In the genomic region with DNA sequence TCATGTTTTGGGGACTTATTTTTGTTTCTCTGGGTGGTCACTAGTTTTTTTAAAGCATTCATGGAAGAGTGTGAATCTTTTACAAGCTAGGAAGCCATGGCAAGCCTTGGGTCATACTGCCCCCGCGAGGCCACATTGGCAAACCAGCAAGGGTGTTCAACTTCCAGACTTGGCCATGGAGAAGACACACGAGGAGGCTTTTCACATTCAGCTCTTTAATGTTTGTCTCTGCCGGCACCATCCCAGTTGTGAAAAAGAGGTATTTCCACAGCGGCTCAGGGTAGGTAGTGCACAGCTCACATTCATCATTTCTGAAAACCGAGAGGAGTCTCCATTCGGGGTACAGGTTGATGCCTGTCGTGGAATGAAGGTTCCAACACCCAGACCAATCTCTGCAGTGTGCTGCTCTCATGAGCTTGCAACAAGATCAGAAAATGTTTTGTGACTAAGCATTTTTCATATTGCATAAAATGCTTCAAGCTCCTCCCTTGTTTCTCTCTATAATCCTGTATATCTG, we compare ENCODE assay signal across 8 cellular contexts. TPM values are rescaled to one million over a fixed set of nuclear protein-coding genes. Genes with fewer than 3 reads are reported as not detected.
A peak's percentile ranks its signal among the peaks of the same experiment; 100 is the strongest.
DNase-seq lines count a peak whose midpoint lies in the region; ATAC-seq and TF ChIP-seq lines count a peak whose summit lies in the region.

No MANE protein-coding gene starts in this region.

- H3K36me3 ChIP-seq in Caco-2 (ENCODE audit: control insufficient read depth, insufficient read depth, low read length) (no peaks in the 10 kb centered on the region), Karpas-422 (ENCODE audit: insufficient read depth, low read length) (no peaks in the 10 kb centered on the region)

- H3K4me3 Mint-ChIP-seq in Caco-2 (ENCODE audit: unreplicated experiment) (no peak overlapping the region), WTC11 (no peak overlapping the region)

- H3K27me3 ChIP-seq in Caco-2 (replicated peaks; ENCODE audit: control insufficient read depth, insufficient read depth, low read length) (no peaks in the 10 kb centered on the region), Karpas-422 (ENCODE audit: low read length) (0 out of 2 replicates have a peak, but pooled peaks cover 3% of the 10 kb centered on the region)

- H3K4me2 ChIP-seq in Karpas-422 (ENCODE audit: low read depth, low read length, poor library complexity, severe bottlenecking) = no peak overlapping the region

- no peaks in the 10 kb centered on the region for H3K36me3 Mint-ChIP-seq in Caco-2 (ENCODE audit: insufficient read depth, unreplicated experiment)
- H3K36me3 Mint-ChIP-seq in WTC11 = no peaks in the 10 kb centered on the region

- H3K27ac Mint-ChIP-seq in Caco-2 (ENCODE audit: unreplicated experiment) (no peak overlapping the region), WTC11 (no peak overlapping the region)

- H3K9me3 Mint-ChIP-seq in Caco-2 (ENCODE audit: unreplicated experiment) = no peaks in the 10 kb centered on the region
- no peaks in the 10 kb centered on the region for H3K9me3 Mint-ChIP-seq in WTC11

- H3K9me2 ChIP-seq in Karpas-422 (replicated peaks; ENCODE audit: insufficient read depth, low read length) = no peaks in the 10 kb centered on the region

- peak; percentile 85 for ATAC-seq in WTC11
- no peak for ATAC-seq in HG02588 (IDR thresholded peaks at IDR 0.05; ENCODE audit: unreplicated experiment)
- ATAC-seq in GM18909 (IDR thresholded peaks at IDR 0.05; ENCODE audit: poor library complexity, unreplicated experiment) = no peak

- H3K9me3 ChIP-seq in Caco-2 = no peaks in the 10 kb centered on the region
- no peaks in the 10 kb centered on the region for H3K9me3 ChIP-seq in Karpas-422 (ENCODE audit: low read length)

- DNase-seq in Caco-2 = peak; percentile 66 to 76
- DNase-seq in Karpas-422 = peak; percentile 90
- DNase-seq in WTC11 (ENCODE audit: low spot score) = peak; percentile 79
- DNase-seq in cardiac fibroblast (ENCODE audit: low read depth in 2 of 2) = peak; percentile 57 to 74
- peak; percentile 80 for DNase-seq in left kidney (ENCODE audit: low read depth, low spot score)
- DNase-seq in stimulated activated CD4-positive, alpha-beta T cell treated with anti-CD3 and anti-CD28 coated beads, TNF-alpha, amount 100 ng/mL, for 4 hours (ENCODE audit: low read depth in 3 of 3) = peak; percentile 30 to 40 (median 32)

- TF ChIP-seq CTCF in Caco-2 (IDR thresholded peaks at IDR 0.05; ENCODE audit: insufficient read depth in 1 of 2, low read depth in 1 of 2, low read length in 1 of 2, severe bottlenecking in 1 of 2, unreplicated experiment in 1 of 2) = peak; percentile 56 to 83
- peak; percentile 54; the same call in 1 of the 2 replicates for TF ChIP-seq CTCF in WTC11 (IDR thresholded peaks at IDR 0.05)
- peak; percentile 80 for TF ChIP-seq CTCF in cardiac fibroblast (IDR thresholded peaks at IDR 0.05; ENCODE audit: low read depth, low read length)

- intact Hi-C loops in Caco-2 (cut with micrococcal nuclease; ENCODE audit: unreplicated experiment) = loop anchor here (1.0 to 5.0 kb wide), 2 partner anchors 101 to 436 kb away; no protein-coding TSS in a partner anchor

- H3K4me3 ChIP-seq in Caco-2 (ENCODE audit: low read depth, low read length) (no peak overlapping the region), Karpas-422 (ENCODE audit: low read length) (no peak overlapping the region), cardiac fibroblast (replicated peaks in 1 of 2; ENCODE audit: low read depth in 2 of 2, low read length in 2 of 2) (no peak overlapping the region)

- H3K79me2 ChIP-seq in Karpas-422 (ENCODE audit: low read length) = no peaks in the 10 kb centered on the region

- no peak overlapping the region for H2AFZ ChIP-seq in Karpas-422 (ENCODE audit: low read length)

- peaks cover 6% of the 10 kb centered on the region for H3K27me3 Mint-ChIP-seq in Caco-2 (ENCODE audit: insufficient read depth, unreplicated experiment)
- H3K27me3 Mint-ChIP-seq in WTC11 (ENCODE audit: low read depth) = peaks cover 8% of the 10 kb centered on the region

- BruUV-seq in Caco-2 (replicated peaks; lab: Mats Ljungman, UMichigan) = no TSS peak

- no peak overlapping the region for H3K9ac ChIP-seq in Karpas-422 (ENCODE audit: low read length)

- POLR2A ChIA-PET in Caco-2 (lab: Charles Lee) (no interaction called here), WTC11 (lab: Charles Lee) (no interaction called here)

- H3K4me1 ChIP-seq in Caco-2 (no peaks in the 10 kb centered on the region), Karpas-422 (ENCODE audit: low read length) (peaks cover 20% of the 10 kb centered on the region)

- peaks cover 3% of the 10 kb centered on the region for H3K4me1 Mint-ChIP-seq in Caco-2 (ENCODE audit: low read depth, unreplicated experiment)
- peaks cover 35% of the 10 kb centered on the region for H3K4me1 Mint-ChIP-seq in WTC11

- H4K20me1 ChIP-seq in Karpas-422 (ENCODE audit: insufficient read depth, low read depth, low read length) = no peaks in the 10 kb centered on the region

- CTCF ChIA-PET in Caco-2 (lab: Charles Lee) (interaction anchor here (0.6 to 1.2 kb wide), 7 partner anchors 10 to 294 kb away, joined by 3 to 5 read pairs (median 3); a partner anchor contains a TSS), WTC11 (lab: Charles Lee) (interaction anchor here (0.5 to 2.2 kb wide), 44 partner anchors 9 to 617 kb away, joined by 3 to 35 read pairs (median 4); a partner anchor contains a TSS)

- H3K27ac ChIP-seq in Karpas-422 (ENCODE audit: low read length) = no peak overlapping the region

TF ChIP-seq in WTC11, 78 proteins besides CTCF, POLR2A, EP300 and RAD21:
- TF ChIP-seq NFATC4 (CRISPR knock-in tag; IDR thresholded peaks at IDR 0.05) (no peak), OVOL2 (CRISPR knock-in tag; IDR thresholded peaks at IDR 0.05; ENCODE audit: borderline replicate concordance) (no peak), SMAD4 (CRISPR knock-in tag; IDR thresholded peaks at IDR 0.05) (no peak), ATF1 (CRISPR knock-in tag; IDR thresholded peaks at IDR 0.05) (no peak), MXD4 (CRISPR knock-in tag; IDR thresholded peaks at IDR 0.05; ENCODE audit: borderline replicate concordance) (no peak)
- TF ChIP-seq, protein P1, sequence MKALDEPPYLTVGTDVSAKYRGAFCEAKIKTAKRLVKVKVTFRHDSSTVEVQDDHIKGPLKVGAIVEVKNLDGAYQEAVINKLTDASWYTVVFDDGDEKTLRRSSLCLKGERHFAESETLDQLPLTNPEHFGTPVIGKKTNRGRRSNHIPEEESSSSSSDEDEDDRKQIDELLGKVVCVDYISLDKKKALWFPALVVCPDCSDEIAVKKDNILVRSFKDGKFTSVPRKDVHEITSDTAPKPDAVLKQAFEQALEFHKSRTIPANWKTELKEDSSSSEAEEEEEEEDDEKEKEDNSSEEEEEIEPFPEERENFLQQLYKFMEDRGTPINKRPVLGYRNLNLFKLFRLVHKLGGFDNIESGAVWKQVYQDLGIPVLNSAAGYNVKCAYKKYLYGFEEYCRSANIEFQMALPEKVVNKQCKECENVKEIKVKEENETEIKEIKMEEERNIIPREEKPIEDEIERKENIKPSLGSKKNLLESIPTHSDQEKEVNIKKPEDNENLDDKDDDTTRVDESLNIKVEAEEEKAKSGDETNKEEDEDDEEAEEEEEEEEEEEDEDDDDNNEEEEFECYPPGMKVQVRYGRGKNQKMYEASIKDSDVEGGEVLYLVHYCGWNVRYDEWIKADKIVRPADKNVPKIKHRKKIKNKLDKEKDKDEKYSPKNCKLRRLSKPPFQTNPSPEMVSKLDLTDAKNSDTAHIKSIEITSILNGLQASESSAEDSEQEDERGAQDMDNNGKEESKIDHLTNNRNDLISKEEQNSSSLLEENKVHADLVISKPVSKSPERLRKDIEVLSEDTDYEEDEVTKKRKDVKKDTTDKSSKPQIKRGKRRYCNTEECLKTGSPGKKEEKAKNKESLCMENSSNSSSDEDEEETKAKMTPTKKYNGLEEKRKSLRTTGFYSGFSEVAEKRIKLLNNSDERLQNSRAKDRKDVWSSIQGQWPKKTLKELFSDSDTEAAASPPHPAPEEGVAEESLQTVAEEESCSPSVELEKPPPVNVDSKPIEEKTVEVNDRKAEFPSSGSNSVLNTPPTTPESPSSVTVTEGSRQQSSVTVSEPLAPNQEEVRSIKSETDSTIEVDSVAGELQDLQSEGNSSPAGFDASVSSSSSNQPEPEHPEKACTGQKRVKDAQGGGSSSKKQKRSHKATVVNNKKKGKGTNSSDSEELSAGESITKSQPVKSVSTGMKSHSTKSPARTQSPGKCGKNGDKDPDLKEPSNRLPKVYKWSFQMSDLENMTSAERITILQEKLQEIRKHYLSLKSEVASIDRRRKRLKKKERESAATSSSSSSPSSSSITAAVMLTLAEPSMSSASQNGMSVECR (CRISPR knock-in tag; IDR thresholded peaks at IDR 0.05; ENCODE audit: borderline replicate concordance) = no peak
- TF ChIP-seq, protein P2, sequence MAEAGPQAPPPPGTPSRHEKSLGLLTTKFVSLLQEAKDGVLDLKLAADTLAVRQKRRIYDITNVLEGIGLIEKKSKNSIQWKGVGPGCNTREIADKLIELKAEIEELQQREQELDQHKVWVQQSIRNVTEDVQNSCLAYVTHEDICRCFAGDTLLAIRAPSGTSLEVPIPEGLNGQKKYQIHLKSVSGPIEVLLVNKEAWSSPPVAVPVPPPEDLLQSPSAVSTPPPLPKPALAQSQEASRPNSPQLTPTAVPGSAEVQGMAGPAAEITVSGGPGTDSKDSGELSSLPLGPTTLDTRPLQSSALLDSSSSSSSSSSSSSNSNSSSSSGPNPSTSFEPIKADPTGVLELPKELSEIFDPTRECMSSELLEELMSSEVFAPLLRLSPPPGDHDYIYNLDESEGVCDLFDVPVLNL (CRISPR knock-in tag; IDR thresholded peaks at IDR 0.05; ENCODE audit: borderline replicate concordance, low read depth) = no peak

RNA-seq across cellular contexts. Expression of a gene that starts 7.7 kb away (rescaled TPM):
- total RNA-seq in Caco-2 (2022) (not detected in 2 replicates), WTC11 (2021) (0.09 TPM in 1 of 3 replicates, not detected in the others)
- not detected in 2 replicates for total RNA-seq in Karpas-422 (2014; rRNA removed; shearing (Covaris generic); ENCODE audit: low replicate concordance)

RNA-seq across cellular contexts. Expression of a gene that starts 24.6 kb away (rescaled TPM):
- not detected in 2 replicates for total RNA-seq in Caco-2 (2022)
- not detected in 2 replicates for total RNA-seq in Karpas-422 (2014; rRNA removed; shearing (Covaris generic); ENCODE audit: low replicate concordance)
- 0.07 TPM in 1 of 3 replicates, not detected in the others for total RNA-seq in WTC11 (2021)

RNA-seq across cellular contexts. Expression of a gene that starts 28.6 kb away (rescaled TPM):
- total RNA-seq in Caco-2 (2022) = 0.44 and 1.0 TPM in 2 replicates
- 0.14 TPM in 1 of 2 replicates, not detected in the other for total RNA-seq in Karpas-422 (2014; rRNA removed; shearing (Covaris generic); ENCODE audit: low replicate concordance)
- not detected in 3 replicates for total RNA-seq in WTC11 (2021)

Comparison
In these comparisons a context has a peak if more than half of its experiments do, and no peak if none do; other contexts are left out.
1. DNase-seq: peak in every context shown above with its lines; median percentile 90 in Karpas-422; 80 in left kidney; 79 in WTC11; 71 in Caco-2; 66 in cardiac fibroblast; 32 in stimulated activated CD4-positive, alpha-beta T cell treated with anti-CD3 and anti-CD28 coated beads, TNF-alpha, amount 100 ng/mL, for 4 hours.